ENCODE assay signal across 11 cellular contexts in the genomic region with DNA sequence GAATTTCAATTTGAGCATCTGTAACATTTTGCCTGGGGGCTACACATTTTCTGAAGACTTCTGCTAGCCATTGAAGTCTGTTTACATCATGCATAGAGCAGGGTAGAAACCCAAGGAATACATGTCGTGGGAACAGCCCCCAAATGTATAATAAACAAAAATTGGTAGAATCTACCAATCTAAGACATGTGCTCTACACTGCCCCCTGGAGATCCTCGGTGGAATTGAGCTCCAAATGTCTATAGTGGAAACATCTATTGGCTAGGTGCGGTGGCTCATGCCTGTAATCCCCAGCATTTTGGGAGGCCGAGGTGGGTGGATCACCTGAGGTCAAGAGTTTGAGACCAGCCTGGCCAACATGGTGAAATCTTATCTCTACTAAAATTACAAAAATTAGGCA. TPM values are rescaled to one million over a fixed set of nuclear protein-coding genes. Genes with fewer than 3 reads are reported as not detected.
DNase-seq lines count a peak whose midpoint lies in the region; ATAC-seq, FAIRE-seq and TF ChIP-seq lines count a peak whose summit lies in the region.
"Had no signal": no experiment of that assay in that cellular context is flagged by ENCODE, and none has a peak within 500 bp of the region (broad histone marks: within the 10 kb centered on the region; RNA-seq: fewer than 3 reads in every experiment).

No MANE protein-coding gene starts in this region.

- peak; percentile 3 to 32 for DNase-seq in SJCRH30
- DNase-seq in K562 (ENCODE audit: extremely low read depth in 1 of 4, low spot score in 3 of 4), result peak; percentile 24 to 30 (median 26)
- peak; percentile 43 for DNase-seq in stimulated activated CD4-positive, alpha-beta T cell treated with anti-CD3 and anti-CD28 coated beads, Interleukin-1b, Interleukin-23, amount 100 ng/mL, for 48 hours
- no peak for DNase-seq in posterior cingulate gyrus
- no peak for DNase-seq in foreskin fibroblast
- DNase-seq in ureter (ENCODE audit: low spot score), result no peak
- DNase-seq: cerebellar nuclear complex, NCI-H510A had no signal

- FAIRE-seq in K562 (lab: Jason Lieb, UNC), result peak; percentile 26

- ATAC-seq in K562 (no peak), HG03097 (IDR thresholded peaks at IDR 0.05; ENCODE audit: low FRiP score, unreplicated experiment) (no peak)

- H4K20me1 ChIP-seq in K562 (replicated peaks; ENCODE audit: control insufficient read depth, insufficient read depth, low read length), result no peaks in the 10 kb centered on the region

- H3K9me3 ChIP-seq in SJCRH30 (replicated peaks) (no peaks in the 10 kb centered on the region), K562 (replicated peaks; ENCODE audit: control insufficient read depth, insufficient read depth, low read depth, low read length) (no peaks in the 10 kb centered on the region)

- in situ Hi-C loops in K562 (cut with MboI), result no loop called here

- intact Hi-C loops in K562 (cut with micrococcal nuclease) (no loop called here), posterior cingulate gyrus (cut with DNase I) (no loop called here)

- H3K27ac ChIP-seq in SJCRH30, result no peak overlapping the region
- H3K27ac ChIP-seq in K562 (ENCODE audit: extremely low read depth, low read depth, low read length), result no peak overlapping the region

- TF ChIP-seq EP300 in K562 (IDR thresholded peaks at IDR 0.05; ENCODE audit: low read length), result no peak

- H3K4me2 ChIP-seq in K562 (ENCODE audit: insufficient read depth, low read length), result no peak overlapping the region

- POLR2A ChIA-PET in K562 (lab: Yijun Ruan, JAX), result no interaction called here

- no peaks in the 10 kb centered on the region for H3K36me3 ChIP-seq in SJCRH30
- H3K36me3 ChIP-seq in K562 (ENCODE audit: control insufficient read depth, insufficient read depth, low read length), result no peaks in the 10 kb centered on the region

- no peak overlapping the region for H2AFZ ChIP-seq in K562 (ENCODE audit: low read depth, low read length)

- 6% methylated on average over 4 of the region's 4 CpGs for WGBS in K562 (ENCODE audit: insufficient coverage, low coverage, missing lambda C conversion rate)

- H3K9me1 ChIP-seq in K562 (ENCODE audit: control insufficient read depth, insufficient read depth, low read length), result no peaks in the 10 kb centered on the region

- H3K4me3 ChIP-seq in SJCRH30, result no peak overlapping the region
- H3K4me3 ChIP-seq in K562, result no peak overlapping the region
- no peak overlapping the region for H3K4me3 ChIP-seq in foreskin fibroblast (ENCODE audit: low read depth in 1 of 2, low read length in 2 of 2)

- H3K4me1 ChIP-seq in SJCRH30 (no peaks in the 10 kb centered on the region), K562 (replicated peaks in 1 of 2; ENCODE audit: control insufficient read depth in 2 of 2, insufficient read depth in 2 of 2, low read length in 2 of 2) (no peaks in the 10 kb centered on the region)

- H3K9ac ChIP-seq in K562 (ENCODE audit: insufficient read depth in 1 of 2, low read depth in 2 of 2, low read length in 2 of 2), result no peak overlapping the region

- TF ChIP-seq CTCF in GM12874 (IDR thresholded peaks at IDR 0.05; ENCODE audit: insufficient read depth, low read depth, low read length), result peak; percentile 60
- TF ChIP-seq CTCF in K562 (IDR thresholded peaks at IDR 0.05 in 2 of 3, conservative IDR thresholded peaks at IDR 0.05 in 1 of 3; ENCODE audit: insufficient read depth in 2 of 3, low read depth in 1 of 3, low read length in 3 of 3), result peak; percentile 17 to 69 (median 58); a peak in 5 of 6 replicates
- no peak for TF ChIP-seq CTCF in foreskin fibroblast (IDR thresholded peaks at IDR 0.05; ENCODE audit: low read depth, low read length)

- no peaks in the 10 kb centered on the region for H3K79me2 ChIP-seq in K562 (ENCODE audit: control insufficient read depth, insufficient read depth, low read length)

- TF ChIP-seq POLR2A in K562 (conservative IDR thresholded peaks at IDR 0.05), result no peak

- CTCF ChIA-PET in K562 (lab: Yijun Ruan, JAX; ENCODE audit: low intra/inter-chr PET ratio), result interaction anchor here (0.6 kb wide), 1 partner anchor 1724 kb away, joined by 4 read pairs; no protein-coding TSS in a partner anchor

- no peaks in the 10 kb centered on the region for H3K27me3 ChIP-seq in SJCRH30
- H3K27me3 ChIP-seq in K562 (ENCODE audit: control insufficient read depth in 2 of 2, insufficient read depth in 2 of 2, low read length in 2 of 2), result no peaks in the 10 kb centered on the region

- no peak for TF ChIP-seq RAD21 in K562 (CRISPR knock-in tag; conservative IDR thresholded peaks at IDR 0.05 in 1 of 2, IDR thresholded peaks at IDR 0.05 in 1 of 2)

- BruUV-seq in K562 (replicated peaks; lab: Mats Ljungman, UMichigan), result no TSS peak

TF ChIP-seq in K562, 482 proteins besides CTCF, POLR2A, EP300 and RAD21 (continues in another document):
- no peak for TF ChIP-seq NFE2L1 (tag; IDR thresholded peaks at IDR 0.05; ENCODE audit: borderline replicate concordance, low read depth)
- no peak for TF ChIP-seq TAL1 (IDR thresholded peaks at IDR 0.05)
- no peak for TF ChIP-seq E2F3 (CRISPR knock-in tag; IDR thresholded peaks at IDR 0.05)
- no peak for TF ChIP-seq BRCA1 (IDR thresholded peaks at IDR 0.05)
- no peak for TF ChIP-seq BRCA1 (CRISPR knock-in tag; IDR thresholded peaks at IDR 0.05)
- no peak for TF ChIP-seq STAT6 (CRISPR knock-in tag; IDR thresholded peaks at IDR 0.05)
- TF ChIP-seq, protein P1, sequence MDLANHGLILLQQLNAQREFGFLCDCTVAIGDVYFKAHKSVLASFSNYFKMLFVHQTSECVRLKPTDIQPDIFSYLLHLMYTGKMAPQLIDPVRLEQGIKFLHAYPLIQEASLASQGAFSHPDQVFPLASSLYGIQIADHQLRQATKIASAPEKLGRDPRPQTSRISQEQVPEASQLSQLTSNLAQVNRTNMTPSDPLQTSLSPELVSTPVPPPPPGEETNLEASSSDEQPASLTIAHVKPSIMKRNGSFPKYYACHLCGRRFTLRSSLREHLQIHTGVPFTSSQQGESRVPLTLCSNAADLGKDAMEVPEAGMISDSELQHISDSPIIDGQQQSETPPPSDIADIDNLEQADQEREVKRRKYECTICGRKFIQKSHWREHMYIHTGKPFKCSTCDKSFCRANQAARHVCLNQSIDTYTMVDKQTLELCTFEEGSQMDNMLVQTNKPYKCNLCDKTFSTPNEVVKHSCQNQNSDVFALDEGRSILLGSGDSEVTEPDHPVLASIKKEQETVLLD (IDR thresholded peaks at IDR 0.05), result no peak
- TF ChIP-seq HDAC6 (IDR thresholded peaks at IDR 0.05; ENCODE audit: low read depth, low read length), result no peak
- TF ChIP-seq FOS (IDR thresholded peaks at IDR 0.05; ENCODE audit: extremely low read depth, insufficient read length), result no peak
- TF ChIP-seq BCOR (IDR thresholded peaks at IDR 0.05), result no peak
- TF ChIP-seq MTF1 (CRISPR knock-in tag; IDR thresholded peaks at IDR 0.05; ENCODE audit: borderline replicate concordance), result no peak
- no peak for TF ChIP-seq MTA3 (IDR thresholded peaks at IDR 0.05; ENCODE audit: borderline replicate concordance)
- TF ChIP-seq NCOA4 (IDR thresholded peaks at IDR 0.05; ENCODE audit: partially characterized antibody), result no peak
- TF ChIP-seq NR0B1 (IDR thresholded peaks at IDR 0.05; ENCODE audit: partially characterized antibody), result no peak

RNA-seq across cellular contexts. Expression of gene MBD3L2B, which starts 57.3 kb away (rescaled TPM):
- total RNA-seq in SJCRH30 (2014; rRNA removed; shearing (Covaris generic)), result not detected in 2 replicates
- total RNA-seq in K562 (2011; cell fraction: chromatin; rRNA removed; ENCODE audit: low replicate concordance), result not detected in 2 replicates
- total RNA-seq in K562 (2011; cell fraction: nucleolus; rRNA removed), result not detected in 2 replicates
- not detected in 2 replicates for total RNA-seq in K562 (2011; cell fraction: nucleoplasm; rRNA removed)
- total RNA-seq in K562 (2014; rRNA removed), result not detected in 2 replicates
- not detected in 2 replicates for total RNA-seq in K562 (2014; rRNA removed; fragmentation: Illumina TruSeq; extraction: Trizol)
- not detected in 2 replicates for total RNA-seq in K562 (2015; rRNA removed; fragmentation: Illumina TruSeq; extraction: Trizol)
- not detected in 2 replicates for total RNA-seq in K562 (2021)
- not detected in 2 replicates for polyA plus RNA-seq in K562 (2011; rRNA removed)
- not detected in 2 replicates for polyA plus RNA-seq in K562 (2011; cell fraction: cytosol; rRNA removed)
- polyA plus RNA-seq in K562 (2011; cell fraction: nucleus; rRNA removed), result not detected in 2 replicates
- polyA plus RNA-seq in K562 (2012), result not detected in 2 replicates
- not detected in 2 replicates for polyA plus RNA-seq in K562 (2014; fragmentation: Illumina TruSeq; extraction: Trizol)
- not detected for polyA plus RNA-seq in K562 (2014; fragmentation: Nextera tagmentation; extraction: Ambion mirVana)
- polyA plus RNA-seq in K562 (2014; rRNA removed), result not detected in 2 replicates
- polyA minus RNA-seq in K562 (2011; rRNA and poly(A)+ RNA removed), result not detected in 2 replicates
- not detected in 2 replicates for polyA minus RNA-seq in K562 (2011; cell fraction: cytosol; rRNA and poly(A)+ RNA removed)
- not detected in 2 replicates for polyA minus RNA-seq in K562 (2011; cell fraction: nucleus; rRNA and poly(A)+ RNA removed)
- not detected for total RNA-seq in ureter
- polyA plus RNA-seq: neural cell had no signal

Comparison
In these comparisons a context has a peak if more than half of its experiments do, and no peak if none do; other contexts are left out.
1. DNase-seq: peak in SJCRH30 (2 of 2), K562 (4 of 4) and stimulated activated CD4-positive, alpha-beta T cell treated with anti-CD3 and anti-CD28 coated beads, Interleukin-1b, Interleukin-23, amount 100 ng/mL, for 48 hours (single experiment); none in posterior cingulate gyrus (0 of 10), foreskin fibroblast (0 of 2) and ureter (single experiment).